Comparison of ENCODE assay signal across 2 cellular contexts in genomic region chr9:22036866-22037626, GRCh38.
TF ChIP-seq lines count a peak whose summit lies in the region.

No MANE protein-coding gene starts in this region.

TF ChIP-seq in HCT116, 20 proteins besides CTCF, POLR2A, EP300 and RAD21:
- TF ChIP-seq CBX3 (IDR thresholded peaks at IDR 0.05; ENCODE audit: low read depth) (no peak), CEBPB (IDR thresholded peaks at IDR 0.05; ENCODE audit: low read depth) (0 out of 2 replicates have a peak, but pooled peaks have one; percentile 32)

TF ChIP-seq in HepG2, 621 proteins besides CTCF, POLR2A, EP300 and RAD21:
- TF ChIP-seq ZNF12 (CRISPR knock-in tag; IDR thresholded peaks at IDR 0.05) (no peak), RNF219 (CRISPR knock-in tag; IDR thresholded peaks at IDR 0.05) (no peak), ZNF772 (CRISPR knock-in tag; IDR thresholded peaks at IDR 0.05) (no peak), ZNF777 (CRISPR knock-in tag; IDR thresholded peaks at IDR 0.05) (no peak), MED13 (CRISPR knock-in tag; IDR thresholded peaks at IDR 0.05) (no peak)
